Comparison of ENCODE assay signal across 1 cellular context in the genomic region with DNA sequence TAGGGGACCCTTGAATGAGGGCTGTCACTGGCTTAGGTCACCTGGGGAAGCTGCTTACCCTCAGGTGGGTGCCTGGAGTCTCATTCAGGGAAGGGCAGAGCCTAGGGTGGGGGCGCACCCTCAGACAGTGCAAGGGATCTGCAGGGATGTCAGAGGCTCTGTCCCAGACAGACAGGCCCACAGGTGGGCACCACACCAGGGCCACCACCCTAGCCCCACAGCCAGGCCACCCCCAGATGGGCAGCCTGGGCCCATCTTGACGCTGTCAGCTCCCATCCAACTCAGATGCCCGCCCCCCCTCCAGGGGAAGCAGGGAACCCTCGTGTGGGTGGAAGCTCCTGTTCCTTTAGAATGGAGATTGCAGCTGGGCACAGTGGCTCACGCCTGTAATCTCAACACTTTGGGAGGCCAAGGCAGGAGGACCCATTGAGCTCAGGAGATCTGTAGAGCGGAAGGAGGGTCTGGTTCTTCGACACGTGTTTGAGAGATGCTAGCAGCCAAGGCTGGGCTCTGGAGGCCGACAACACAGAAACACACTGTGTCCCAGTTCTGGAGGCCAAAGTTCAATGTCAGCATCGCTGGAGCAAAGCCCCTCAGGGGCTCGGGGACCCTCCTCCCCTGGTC.
TF ChIP-seq lines count a peak whose summit lies in the region.

No MANE protein-coding gene starts in this region.

TF ChIP-seq in IMR-90, 13 proteins besides CTCF, POLR2A, EP300 and RAD21:
- no peak for TF ChIP-seq RFX5 (IDR thresholded peaks at IDR 0.05; ENCODE audit: low read depth, low read length)
- TF ChIP-seq CHD1 (IDR thresholded peaks at IDR 0.05; ENCODE audit: low read depth, low read length): no peak
- TF ChIP-seq MXI1 (IDR thresholded peaks at IDR 0.05; ENCODE audit: borderline replicate concordance, low read depth, low read length): no peak
- no peak for TF ChIP-seq CEBPB (IDR thresholded peaks at IDR 0.05; ENCODE audit: low read depth, low read length)
- TF ChIP-seq RCOR1 (IDR thresholded peaks at IDR 0.05; ENCODE audit: insufficient replicate concordance, low read length): no peak
- no peak for TF ChIP-seq MAZ (IDR thresholded peaks at IDR 0.05; ENCODE audit: borderline replicate concordance, low read depth, low read length)
- TF ChIP-seq MAFK (IDR thresholded peaks at IDR 0.05; ENCODE audit: low read depth, low read length): no peak
- TF ChIP-seq SMC3 (IDR thresholded peaks at IDR 0.05; ENCODE audit: low read depth, low read length): no peak
